Comparison of ENCODE assay signal across 23 cellular contexts in the genomic region with DNA sequence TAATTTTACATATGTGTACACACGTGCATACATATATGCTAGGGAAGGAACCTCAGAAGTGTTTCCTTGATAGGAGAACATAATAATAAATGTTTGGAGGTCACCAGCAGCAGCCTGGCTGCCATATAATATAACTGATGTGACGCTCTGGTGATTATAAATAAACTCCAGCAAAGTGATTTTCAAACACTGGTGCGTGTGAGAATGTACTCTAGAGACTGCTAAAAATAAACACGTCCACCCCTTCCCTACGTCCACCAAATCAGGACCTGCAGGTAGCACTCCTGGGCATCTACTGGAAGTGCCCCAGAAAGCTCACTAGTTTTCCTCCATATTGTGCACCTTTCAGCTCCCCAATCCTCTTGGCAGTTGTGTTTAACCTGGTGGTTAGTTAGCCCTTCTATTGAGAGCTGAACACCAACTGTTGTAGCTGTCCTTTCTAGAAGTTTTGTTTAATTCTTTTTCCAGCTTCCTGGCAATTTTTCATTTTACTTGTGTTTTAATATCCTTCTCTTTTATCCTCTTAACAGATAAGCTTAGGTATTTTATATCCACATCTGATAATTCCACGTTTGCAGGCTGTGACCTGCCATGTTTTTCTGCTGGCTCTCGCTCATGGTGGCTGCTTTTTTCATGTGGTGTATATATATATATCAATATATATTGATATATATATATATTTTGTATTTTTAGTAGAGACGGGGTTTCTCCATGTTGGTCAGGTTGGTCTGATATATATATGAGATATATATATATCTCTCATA. TPM values are rescaled to one million over a fixed set of nuclear protein-coding genes. Genes with fewer than 3 reads are reported as not detected.
"Had no signal": no experiment of that assay in that cellular context is flagged by ENCODE, and none has a peak within 500 bp of the region (broad histone marks: within the 10 kb centered on the region; RNA-seq: fewer than 3 reads in every experiment).

No MANE protein-coding gene starts in this region.

- H3K27me3 Mint-ChIP-seq: activated CD4-positive, alpha-beta memory T cell treated with anti-CD3 and anti-CD28 coated beads for 36 hours; activated CD4-positive, alpha-beta T cell treated with anti-CD3 and anti-CD28 coated beads, Interleukin-2, amount 10 ng/mL, durations not matched to agents 7 days and 5 days; activated naive CD4-positive, alpha-beta T cell treated with anti-CD3 and anti-CD28 coated beads, Interleukin-2, amount 10 ng/mL, durations not matched to agents 7 days and 5 days; activated naive CD8-positive, alpha-beta T cell treated with anti-CD3 and anti-CD28 coated beads for 36 hours; T-cell had no signal

- H3K36me3 Mint-ChIP-seq: activated CD4-positive, alpha-beta memory T cell treated with anti-CD3 and anti-CD28 coated beads for 36 hours; activated naive CD4-positive, alpha-beta T cell treated with anti-CD3 and anti-CD28 coated beads, Interleukin-2, amount 10 ng/mL, durations not matched to agents 7 days and 5 days; activated naive CD8-positive, alpha-beta T cell treated with anti-CD3 and anti-CD28 coated beads for 36 hours had no signal

- H3K27ac Mint-ChIP-seq: activated CD4-positive, alpha-beta memory T cell treated with anti-CD3 and anti-CD28 coated beads for 36 hours; activated CD4-positive, alpha-beta T cell treated with anti-CD3 and anti-CD28 coated beads, Interleukin-2, amount 10 ng/mL, durations not matched to agents 7 days and 5 days; activated naive CD4-positive, alpha-beta T cell treated with anti-CD3 and anti-CD28 coated beads, Interleukin-2, amount 10 ng/mL, durations not matched to agents 7 days and 5 days; activated naive CD8-positive, alpha-beta T cell treated with anti-CD3 and anti-CD28 coated beads for 36 hours; activated T-helper 2 cell treated with anti-CD3 and anti-CD28 coated beads, Interferon-gamma antibody, Interleukin-2, Interleukin-4, amounts not matched to agents 10 μg/mL and 5 μg/mL and 100 μg/mL, durations not matched to agents 14 hours and 24 hours and 36 hours; T-cell had no signal

- H3K36me3 ChIP-seq: brain microvascular endothelial cell, cardiac muscle cell had no signal

- DNase-seq: activated CD4-positive, alpha-beta memory T cell treated with anti-CD3 and anti-CD28 coated beads for 36 hours; activated CD4-positive, alpha-beta T cell treated with anti-CD3 and anti-CD28 coated beads, Interleukin-2, amount 10 ng/mL, durations not matched to agents 7 days and 5 days; activated CD4-positive, CD25-positive, alpha-beta regulatory T cell; activated CD8-positive, alpha-beta memory T cell treated with anti-CD3 and anti-CD28 coated beads for 24 hours; activated gamma-delta T cell treated with Interleukin-2 at 50 U/mL for 16 hours; activated naive CD4-positive, alpha-beta T cell treated with anti-CD3 and anti-CD28 coated beads, Interleukin-2, amount 10 ng/mL, durations not matched to agents 7 days and 5 days; activated naive CD8-positive, alpha-beta T cell treated with anti-CD3 and anti-CD28 coated beads for 36 hours; activated T-cell treated with anti-CD3 and anti-CD28 coated beads, Interleukin-2, amount 50 U/mL, for 48 hours; brain microvascular endothelial cell; MG63; MV-4-11; NCI-H1092 treated with DMSO at 0.1 percent for 48 hours; NCI-H1417 treated with DMSO at 0.1 percent for 48 hours; NCI-H1694 treated with DMSO at 0.1 percent for 48 hours; NCI-H2029 treated with DMSO at 0.1 percent for 48 hours; NCI-H510A treated with DMSO at 0.1 percent for 48 hours; PC-3; T-cell had no signal

- H3K4me3 ChIP-seq: cardiac muscle cell, MG63, SK-N-MC had no signal

- H3K27me3 ChIP-seq: brain microvascular endothelial cell, cardiac muscle cell, MG63 had no signal

- H3K9me3 ChIP-seq: MG63 had no signal

- H3K27ac ChIP-seq: brain microvascular endothelial cell, cardiac muscle cell, SK-N-MC, VCaP had no signal

- H3K4me3 Mint-ChIP-seq: activated CD4-positive, alpha-beta memory T cell treated with anti-CD3 and anti-CD28 coated beads for 36 hours; activated CD4-positive, alpha-beta T cell treated with anti-CD3 and anti-CD28 coated beads, Interleukin-2, amount 10 ng/mL, durations not matched to agents 7 days and 5 days; activated naive CD4-positive, alpha-beta T cell treated with anti-CD3 and anti-CD28 coated beads, Interleukin-2, amount 10 ng/mL, durations not matched to agents 7 days and 5 days; activated naive CD8-positive, alpha-beta T cell treated with anti-CD3 and anti-CD28 coated beads for 36 hours; T-cell had no signal

- ATAC-seq: PC-3, T-cell had no signal

RNA-seq across cellular contexts. Expression of a gene that starts 30.4 kb away (rescaled TPM):
- total RNA-seq: activated CD4-positive, alpha-beta memory T cell treated with anti-CD3 and anti-CD28 coated beads for 36 hours; activated CD4-positive, alpha-beta T cell treated with anti-CD3 and anti-CD28 coated beads, Interleukin-2, amount 10 ng/mL, durations not matched to agents 7 days and 5 days; activated naive CD8-positive, alpha-beta T cell treated with anti-CD3 and anti-CD28 coated beads for 36 hours; activated T-helper 2 cell treated with anti-CD3 and anti-CD28 coated beads, Interferon-gamma antibody, Interleukin-2, Interleukin-4, amounts not matched to agents 10 μg/mL and 5 μg/mL and 100 μg/mL, durations not matched to agents 14 hours and 24 hours and 36 hours; cardiac muscle cell; T-helper 2 cell treated with Interferon-gamma antibody and Interleukin-4, amounts not matched to agents 100 ng/mL and 5 ng/mL, for 36 hours had no signal
- polyA plus RNA-seq: cardiac muscle cell had no signal
